22 cellular contexts compared by ENCODE assay signal in genomic region chr19:46390866-46391265, GRCh38. TPM values are rescaled to one million over a fixed set of nuclear protein-coding genes. Genes with fewer than 3 reads are reported as not detected.
DNase-seq lines count a peak whose midpoint lies in the region; ATAC-seq and TF ChIP-seq lines count a peak whose summit lies in the region.
"Had no signal": no experiment of that assay in that cellular context is flagged by ENCODE, and none has a peak within 500 bp of the region (broad histone marks: within the 10 kb centered on the region; RNA-seq: fewer than 3 reads in every experiment).

No MANE protein-coding gene starts in this region.

- TF ChIP-seq CTCF in CD14-positive monocyte (IDR thresholded peaks at IDR 0.05) = no peak
- no peak for TF ChIP-seq CTCF in RWPE2 (IDR thresholded peaks at IDR 0.05; ENCODE audit: poor library complexity, severe bottlenecking)
- no peak for TF ChIP-seq CTCF in lower lobe of right lung (IDR thresholded peaks at IDR 0.05)
- no peak for TF ChIP-seq CTCF in tibial artery (IDR thresholded peaks at IDR 0.05)
- TF ChIP-seq CTCF in gastrocnemius medialis (IDR thresholded peaks at IDR 0.05 in 4 of 5, conservative IDR thresholded peaks at IDR 0.05 in 1 of 5) = no peak

- no peaks in the 10 kb centered on the region for H3K9me3 ChIP-seq in RWPE2 (ENCODE audit: severe bottlenecking)
- no peaks in the 10 kb centered on the region for H3K9me3 ChIP-seq in lower lobe of right lung
- no peaks in the 10 kb centered on the region for H3K9me3 ChIP-seq in tibial artery
- no peaks in the 10 kb centered on the region for H3K9me3 ChIP-seq in gastrocnemius medialis
- H3K9me3 ChIP-seq: thoracic aorta had no signal

- peaks cover 57 to 58% of the 10 kb centered on the region in 2 donors for H3K36me3 Mint-ChIP-seq in CD14-positive monocyte

- ATAC-seq in RWPE2 (ENCODE audit: low read depth) (no peak), lower lobe of right lung (peak in 1 of 2 donors; percentile 4), gastrocnemius medialis (no peak)
- ATAC-seq: stimulated activated effector memory CD8-positive, alpha-beta T cell treated with anti-CD3 and anti-CD28 coated beads, Interleukin-12 subunit alpha, Interleukin-12 subunit beta, amount 100 ng/mL, for 72 hours had no signal

- H3K27me3 ChIP-seq in RWPE2 (ENCODE audit: insufficient read depth, poor library complexity, severe bottlenecking) = no peaks in the 10 kb centered on the region
- no peaks in the 10 kb centered on the region for H3K27me3 ChIP-seq in lower lobe of right lung (ENCODE audit: low read depth)
- H3K27me3 ChIP-seq in tibial artery = no peaks in the 10 kb centered on the region
- H3K27me3 ChIP-seq in gastrocnemius medialis = no peaks in the 10 kb centered on the region
- H3K27me3 ChIP-seq: hepatocyte had no signal

- H3K4me3 Mint-ChIP-seq in CD14-positive monocyte = no peak overlapping the region
- H3K4me3 Mint-ChIP-seq: activated naive CD8-positive, alpha-beta T cell; stimulated activated effector memory CD8-positive, alpha-beta T cell treated with anti-CD3 and anti-CD28 coated beads, Interleukin-12 subunit alpha, Interleukin-12 subunit beta, amount 100 ng/mL, for 72 hours had no signal

- H3K27ac Mint-ChIP-seq in CD14-positive monocyte = no peak overlapping the region
- H3K27ac Mint-ChIP-seq: activated naive CD8-positive, alpha-beta T cell had no signal

- H3K4me1 Mint-ChIP-seq in CD14-positive monocyte = no peaks in the 10 kb centered on the region

- H3K27ac ChIP-seq in RWPE2 (ENCODE audit: poor library complexity, severe bottlenecking) (no peak overlapping the region), lower lobe of right lung (no peak overlapping the region), tibial artery (peak overlapping the region; percentile 55 to 70), gastrocnemius medialis (no peak overlapping the region)

- in situ Hi-C loops in gastrocnemius medialis (cut with MboI; ENCODE audit: low sequenced_read_pairs in 4 of 4) = loop anchor here in 1 of 4 donors (10.0 kb wide), 1 partner anchor 124 kb away; no protein-coding TSS in a partner anchor

- intact Hi-C loops in CD14-positive monocyte (cut with micrococcal nuclease) (no loop called here), lower lobe of right lung (cut with DNase I) (no loop called here), tibial artery (cut with DNase I; ENCODE audit: low total_unique reads) (loop anchor here (5.0 kb wide), 1 partner anchor 109 kb away; no protein-coding TSS in a partner anchor), gastrocnemius medialis (cut with DNase I; ENCODE audit: low total_unique reads) (no loop called here)

- peaks cover 0 to 1% (median 0%) of the 10 kb centered on the region in 3 donors for H3K27me3 Mint-ChIP-seq in CD14-positive monocyte (ENCODE audit: low read depth in 3 of 3)
- H3K27me3 Mint-ChIP-seq: activated naive CD8-positive, alpha-beta T cell had no signal

- H3K36me3 ChIP-seq in RWPE2 (ENCODE audit: low read depth) (peaks cover 57% of the 10 kb centered on the region), lower lobe of right lung (peaks cover 65% of the 10 kb centered on the region), tibial artery (peaks cover 41 to 67% (median 59%) of the 10 kb centered on the region in 3 donors), gastrocnemius medialis (peaks cover 0 to 54% of the 10 kb centered on the region in 2 donors)

- no peak for TF ChIP-seq POLR2A in gastrocnemius medialis (IDR thresholded peaks at IDR 0.05)

- no peaks in the 10 kb centered on the region for H3K4me1 ChIP-seq in RWPE2 (ENCODE audit: insufficient read depth, poor library complexity, severe bottlenecking)
- H3K4me1 ChIP-seq in lower lobe of right lung = peaks cover 18% of the 10 kb centered on the region
- peaks cover 0 to 39% (median 23%) of the 10 kb centered on the region in 4 donors for H3K4me1 ChIP-seq in tibial artery
- no peaks in the 10 kb centered on the region for H3K4me1 ChIP-seq in gastrocnemius medialis

- DNase-seq in CD14-positive monocyte (ENCODE audit: low spot score) = peak; percentile 18
- peak; percentile 42 for DNase-seq in RWPE2 (ENCODE audit: low spot score)
- peak; percentile 39 for DNase-seq in lower lobe of right lung
- DNase-seq in tibial artery = peak in 1 of 2 donors; percentile 67
- DNase-seq in SHP77 treated with DMSO at 0.1 percent for 48 hours (lab: John Stamatoyannopoulos, UW) = no peak
- DNase-seq in DMS153 treated with DMSO at 0.1 percent for 48 hours (lab: John Stamatoyannopoulos, UW; ENCODE audit: unreplicated experiment) = no peak
- no peak for DNase-seq in gastrocnemius medialis
- DNase-seq: AML-193; cerebellar nuclear complex; DMS79; GF-D8; NCI-H1105 treated with DMSO at 0.1 percent for 48 hours; NCI-H2029 treated with DMSO at 0.1 percent for 48 hours; NCI-H226; NCI-H82; stimulated activated CD4-positive, alpha-beta T cell treated with anti-CD3 and anti-CD28 coated beads, Interleukin-2, amount 100 ng/mL, for 48 hours had no signal

- peaks cover 0 to 3% (median 0%) of the 10 kb centered on the region in 7 donors for H3K9me3 Mint-ChIP-seq in CD14-positive monocyte
- H3K9me3 Mint-ChIP-seq: stimulated activated effector memory CD8-positive, alpha-beta T cell treated with anti-CD3 and anti-CD28 coated beads, Interleukin-12 subunit alpha, Interleukin-12 subunit beta, amount 100 ng/mL, for 72 hours had no signal

- H3K4me3 ChIP-seq in RWPE2 (ENCODE audit: severe bottlenecking) (no peak overlapping the region), lower lobe of right lung (no peak overlapping the region), tibial artery (no peak overlapping the region), gastrocnemius medialis (no peak overlapping the region)
- H3K4me3 ChIP-seq: hepatocyte, thoracic aorta had no signal

RNA-seq across cellular contexts. Expression of gene CCDC8, which starts 22.5 kb away (rescaled TPM):
- not detected for polyA plus RNA-seq in CD14-positive monocyte
- total RNA-seq in lower lobe of right lung (9.1 TPM), gastrocnemius medialis (1 to 10 TPM in 1 of 4 donors, under 1 TPM in 3; 0.46 to 1.6 (median 0.75) TPM)
- total RNA-seq: MCF 10A had no signal

RNA-seq across cellular contexts. Expression of gene PNMA8C, which starts 37.9 kb away (rescaled TPM):
- not detected for polyA plus RNA-seq in CD14-positive monocyte
- 0.18 TPM for total RNA-seq in lower lobe of right lung
- total RNA-seq in gastrocnemius medialis = not detected
- total RNA-seq: MCF 10A had no signal
- polyA plus RNA-seq: hepatocyte, liver had no signal

RNA-seq across cellular contexts. Expression of gene PPP5C, which starts 44.0 kb away (rescaled TPM):
- 10 to 100 TPM in 1 of 2 donors, 1 to 10 TPM in 1; 9.9 to 12.6 TPM for polyA plus RNA-seq in CD14-positive monocyte
- total RNA-seq in lower lobe of right lung = 48.9 TPM
- total RNA-seq in gastrocnemius medialis = 10 to 100 TPM; 47.4 to 74.9 (median 62.8) TPM

Comparison
In these comparisons a context has a peak if more than half of its experiments do, and no peak if none do; other contexts are left out.
1. DNase-seq: peak in CD14-positive monocyte (single experiment), RWPE2 (single experiment) and lower lobe of right lung (single experiment); none in SHP77 treated with DMSO at 0.1 percent for 48 hours (single experiment), DMS153 treated with DMSO at 0.1 percent for 48 hours (single experiment) and gastrocnemius medialis (0 of 2).
2. H3K27ac ChIP-seq: peak in tibial artery (2 of 2); none in RWPE2 (single experiment), lower lobe of right lung (single experiment) and gastrocnemius medialis (0 of 4).